ENCODE assay signal across 15 cellular contexts in genomic region chr2:5562865-5563264, GRCh38.
A peak's percentile ranks its signal among the peaks of the same experiment; 100 is the strongest.
DNase-seq lines count a peak whose midpoint lies in the region; ATAC-seq, FAIRE-seq and TF ChIP-seq lines count a peak whose summit lies in the region.
"Had no signal": no experiment of that assay in that cellular context is flagged by ENCODE, and none has a peak within 500 bp of the region (broad histone marks: within the 10 kb centered on the region; RNA-seq: fewer than 3 reads in every experiment).

No MANE protein-coding gene starts in this region.

- H3K4me2 ChIP-seq in GM12878 (ENCODE audit: control insufficient read depth, insufficient read depth), result no peak overlapping the region
- H3K4me2 ChIP-seq: BLaER1, GM23338 had no signal

- no peak for ATAC-seq in GM12878
- peak; percentile 14 for ATAC-seq in naive thymus-derived CD4-positive, alpha-beta T cell
- ATAC-seq: GM23338 had no signal

- no peak for TF ChIP-seq POLR2A in GM12878 (IDR thresholded peaks at IDR 0.05; ENCODE audit: low read depth, low read length)

- in situ Hi-C loops in GM12878 (cut with MboI), result no loop called here

- no peaks in the 10 kb centered on the region for H3K36me3 ChIP-seq in GM12878 (ENCODE audit: control insufficient read depth in 2 of 2, insufficient read depth in 2 of 2, low read length in 1 of 2)
- no peaks in the 10 kb centered on the region for H3K36me3 ChIP-seq in naive thymus-derived CD4-positive, alpha-beta T cell (ENCODE audit: control insufficient read depth in 2 of 3, insufficient read depth in 3 of 3, low read length in 3 of 3)
- H3K36me3 ChIP-seq: BLaER1, HAP-1 had no signal

- FAIRE-seq in GM12878 (lab: Jason Lieb, UNC), result peak; percentile 49
- FAIRE-seq: GM18507 had no signal

- SMC1A ChIA-PET in GM12878 (lab: Charles Lee; ENCODE audit: uncharacterized antibody, unreplicated experiment), result no interaction called here

- TF ChIP-seq CTCF in GM12878 (IDR thresholded peaks at IDR 0.05 in 2 of 3, conservative IDR thresholded peaks at IDR 0.05 in 1 of 3; ENCODE audit: control insufficient read depth in 2 of 3, extremely low read depth in 1 of 3, insufficient read depth in 1 of 3, low read depth in 3 of 3, low read length in 3 of 3), result no peak
- no peak for TF ChIP-seq CTCF in progenitor cell of endocrine pancreas (IDR thresholded peaks at IDR 0.05; ENCODE audit: unreplicated experiment)

- no peak for TF ChIP-seq EP300 in GM12878 (IDR thresholded peaks at IDR 0.05; ENCODE audit: borderline replicate concordance in 1 of 2, control insufficient read depth in 1 of 2, low read depth in 2 of 2, low read length in 2 of 2)

- intact Hi-C loops in GM12878 (cut with micrococcal nuclease; ENCODE audit: unreplicated experiment), result no loop called here
- intact Hi-C loops in naive thymus-derived CD4-positive, alpha-beta T cell (cut with micrococcal nuclease), result no loop called here

- no peak overlapping the region for H3K9ac ChIP-seq in GM12878 (ENCODE audit: control insufficient read depth, insufficient read depth, low read length)
- H3K9ac ChIP-seq: BLaER1 had no signal

- no peak for TF ChIP-seq RAD21 in GM12878 (IDR thresholded peaks at IDR 0.05; ENCODE audit: insufficient read depth, low read depth, low read length)

- 10% methylated on average over 3 of the region's 3 CpGs for WGBS in GM12878 (ENCODE audit: insufficient coverage, insufficient replicate concordance, low lambda C conversion rate, missing lambda C conversion rate)

- no peaks in the 10 kb centered on the region for H4K20me1 ChIP-seq in GM12878 (ENCODE audit: control insufficient read depth, insufficient read depth)
- H4K20me1 ChIP-seq: BLaER1 had no signal

- RAD21 ChIA-PET in GM12878 (lab: Charles Lee; ENCODE audit: unreplicated experiment), result no interaction called here

- H2AFZ ChIP-seq in GM12878 (ENCODE audit: control insufficient read depth, low read depth, low read length), result no peak overlapping the region
- H2AFZ ChIP-seq: GM23338 had no signal

- no peak overlapping the region for H3K4me3 Mint-ChIP-seq in naive thymus-derived CD4-positive, alpha-beta T cell
- no peak overlapping the region for H3K4me3 Mint-ChIP-seq in progenitor cell of endocrine pancreas (ENCODE audit: low read depth)
- H3K4me3 Mint-ChIP-seq: CD8-positive, alpha-beta memory T cell; GM23338 had no signal

- peaks cover 0 to 5% (median 0%) of the 10 kb centered on the region in 5 donors for H3K27me3 Mint-ChIP-seq in naive thymus-derived CD4-positive, alpha-beta T cell
- H3K27me3 Mint-ChIP-seq in progenitor cell of endocrine pancreas, result no peaks in the 10 kb centered on the region
- H3K27me3 Mint-ChIP-seq: CD8-positive, alpha-beta memory T cell had no signal

- no peak overlapping the region for H3K27ac ChIP-seq in GM12878 (ENCODE audit: control insufficient read depth, insufficient read depth)
- H3K27ac ChIP-seq in naive thymus-derived CD4-positive, alpha-beta T cell (ENCODE audit: low read depth, low read length), result no peak overlapping the region
- H3K27ac ChIP-seq: BLaER1 had no signal

- H3K4me1 Mint-ChIP-seq in naive thymus-derived CD4-positive, alpha-beta T cell, result no peaks in the 10 kb centered on the region
- H3K4me1 Mint-ChIP-seq in progenitor cell of endocrine pancreas (ENCODE audit: low read depth), result peaks cover 3% of the 10 kb centered on the region
- H3K4me1 Mint-ChIP-seq: CD8-positive, alpha-beta memory T cell; GM23338 had no signal

- H3K27me3 ChIP-seq in GM12878 (replicated peaks in 1 of 2; ENCODE audit: control insufficient read depth in 2 of 2, insufficient read depth in 2 of 2, low read length in 1 of 2), result no peaks in the 10 kb centered on the region
- H3K27me3 ChIP-seq in naive thymus-derived CD4-positive, alpha-beta T cell (ENCODE audit: control insufficient read depth in 2 of 2, insufficient read depth in 2 of 2, low read length in 2 of 2), result no peaks in the 10 kb centered on the region
- H3K27me3 ChIP-seq: BLaER1 had no signal

- no peak overlapping the region for H3K4me3 ChIP-seq in GM12878
- no peak overlapping the region for H3K4me3 ChIP-seq in naive thymus-derived CD4-positive, alpha-beta T cell (ENCODE audit: low read length)
- H3K4me3 ChIP-seq: BLaER1, GM23338, HAP-1 had no signal

- no TSS peak for BruUV-seq in GM12878 (replicated peaks; lab: Mats Ljungman, UMichigan)

- H3K4me1 ChIP-seq in GM12878 (ENCODE audit: control insufficient read depth, insufficient read depth, low read length), result no peaks in the 10 kb centered on the region
- no peaks in the 10 kb centered on the region for H3K4me1 ChIP-seq in naive thymus-derived CD4-positive, alpha-beta T cell (ENCODE audit: control insufficient read depth in 2 of 2, insufficient read depth in 2 of 2, low read length in 2 of 2)
- H3K4me1 ChIP-seq: BLaER1, Caco-2, HAP-1 had no signal

- CTCF ChIA-PET in GM12878 (lab: Yijun Ruan, JAX), result no interaction called here
- CTCF ChIA-PET in naive thymus-derived CD4-positive, alpha-beta T cell (lab: Charles Lee), result no interaction called here

- H3K9me3 Mint-ChIP-seq in naive thymus-derived CD4-positive, alpha-beta T cell, result peaks cover 0 to 9% (median 4%) of the 10 kb centered on the region in 11 donors
- peaks cover 5% of the 10 kb centered on the region for H3K9me3 Mint-ChIP-seq in progenitor cell of endocrine pancreas (ENCODE audit: low read depth)

- H3K9me3 ChIP-seq in GM12878 (replicated peaks; ENCODE audit: control insufficient read depth, insufficient read depth, low read length), result no peaks in the 10 kb centered on the region
- H3K9me3 ChIP-seq in naive thymus-derived CD4-positive, alpha-beta T cell (ENCODE audit: control insufficient read depth in 2 of 3, low read length in 3 of 3), result no peaks in the 10 kb centered on the region
- H3K9me3 ChIP-seq: Caco-2, HAP-1 had no signal

- DNase-seq in GM12878 (ENCODE audit: low read depth, low spot score) (no peak), progenitor cell of endocrine pancreas (ENCODE audit: low spot score, unreplicated experiment) (no peak), NCI-H2107 (lab: John Stamatoyannopoulos, UW) (no peak), 8988T (no peak), AML-193 (lab: John Stamatoyannopoulos, UW) (no peak)
- no peak for DNase-seq in naive thymus-derived CD4-positive, alpha-beta T cell
- DNase-seq in stimulated activated CD4-positive, alpha-beta T cell treated with anti-CD3 and anti-CD28 coated beads, Interleukin-4, amount 100 ng/mL, for 24 hours, result no peak
- DNase-seq: Caco-2; CD8-positive, alpha-beta memory T cell; DMS53; GF-D8 had no signal

- H3K27ac Mint-ChIP-seq in naive thymus-derived CD4-positive, alpha-beta T cell, result no peak overlapping the region
- H3K27ac Mint-ChIP-seq in progenitor cell of endocrine pancreas, result peak overlapping the region; percentile 33
- H3K27ac Mint-ChIP-seq: GM23338 had no signal

- no peaks in the 10 kb centered on the region for H3K36me3 Mint-ChIP-seq in naive thymus-derived CD4-positive, alpha-beta T cell
- H3K36me3 Mint-ChIP-seq in progenitor cell of endocrine pancreas (ENCODE audit: insufficient read depth), result no peaks in the 10 kb centered on the region

- no peaks in the 10 kb centered on the region for H3K79me2 ChIP-seq in GM12878 (ENCODE audit: control insufficient read depth, insufficient read depth, low read length)

- POLR2A ChIA-PET in GM12878 (lab: Charles Lee), result no interaction called here
- POLR2A ChIA-PET in naive thymus-derived CD4-positive, alpha-beta T cell (lab: Charles Lee), result no interaction called here

TF ChIP-seq in GM12878, 131 proteins besides CTCF, POLR2A, EP300 and RAD21:
- TF ChIP-seq CBX5 (IDR thresholded peaks at IDR 0.05; ENCODE audit: low read depth) (no peak), ATF3 (IDR thresholded peaks at IDR 0.05; ENCODE audit: borderline replicate concordance, extremely low read depth, low read depth, low read length) (no peak), ZNF207 (IDR thresholded peaks at IDR 0.05; ENCODE audit: borderline replicate concordance) (no peak), RELA (IDR thresholded peaks at IDR 0.05; ENCODE audit: borderline replicate concordance, partially characterized antibody) (no peak)
TF ChIP-seq in GM12878: peak in this region for 0.
